Comparison of ENCODE assay signal across 26 cellular contexts in the genomic region with DNA sequence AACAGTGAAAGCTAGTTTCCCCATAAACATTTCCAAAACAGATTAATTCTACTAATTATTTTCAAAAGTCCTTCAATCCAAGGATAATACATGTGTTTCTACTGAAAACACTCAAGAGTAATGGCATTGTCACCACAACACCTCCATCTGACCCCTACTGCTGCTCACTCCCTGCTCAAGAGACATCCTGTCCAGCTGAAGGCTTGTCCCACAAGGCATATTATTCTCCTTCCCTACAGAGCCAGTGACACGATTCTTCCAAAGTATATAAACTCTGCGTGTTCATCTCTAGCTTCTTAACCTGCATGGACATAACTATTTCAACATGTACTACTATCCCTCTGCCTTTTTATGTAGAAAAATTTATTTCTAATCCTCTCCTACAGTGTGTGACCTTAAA.
"Had no signal": no experiment of that assay in that cellular context is flagged by ENCODE, and none has a peak within 500 bp of the region (broad histone marks: within the 10 kb centered on the region; RNA-seq: fewer than 3 reads in every experiment).

No MANE protein-coding gene starts in this region.

- H3K27ac ChIP-seq: breast epithelium, cardiac muscle cell, coronary artery, esophagus muscularis mucosa, foreskin keratinocyte had no signal

- H3K36me3 ChIP-seq: ascending aorta, breast epithelium, cardiac muscle cell, gastrocnemius medialis had no signal

- DNase-seq: activated CD4-positive, alpha-beta memory T cell treated with anti-CD3 and anti-CD28 coated beads for 36 hours; activated CD4-positive, alpha-beta T cell treated with anti-CD3 and anti-CD28 coated beads for 36 hours; activated CD4-positive, alpha-beta T cell treated with anti-CD3 and anti-CD28 coated beads, Interleukin-2, amount 10 ng/mL, durations not matched to agents 24 days and 14 days; activated CD4-positive, CD25-positive, alpha-beta regulatory T cell; activated CD4-positive, CD25-positive, alpha-beta regulatory T cell treated with anti-CD3 and anti-CD28 coated beads, Interleukin-2, amount 50 U/mL, for 72 hours; activated CD8-positive, alpha-beta memory T cell treated with anti-CD3 and anti-CD28 coated beads, Interleukin-2, amount 10 ng/mL, durations not matched to agents 7 days and 5 days; activated CD8-positive, alpha-beta memory T cell treated with anti-CD3 and anti-CD28 coated beads, Interleukin-2, amount 50 U/mL, for 4 hours; activated CD8-positive, alpha-beta T cell treated with anti-CD3 and anti-CD28 coated beads, Interleukin-2, amount 10 ng/mL, durations not matched to agents 7 days and 5 days; activated effector memory CD4-positive, alpha-beta T cell treated with anti-CD3 and anti-CD28 coated beads, Interleukin-2, amount 50 U/mL, for 16 hours; activated naive CD4-positive, alpha-beta T cell treated with anti-CD3 and anti-CD28 coated beads for 36 hours; activated naive CD8-positive, alpha-beta T cell treated with anti-CD3 and anti-CD28 coated beads, Interleukin-2, amount 10 ng/mL, durations not matched to agents 7 days and 5 days; activated T-cell treated with anti-CD3 and anti-CD28 coated beads, Interleukin-2, amount 50 U/mL, for 1 hour; activated T-cell treated with anti-CD3 and anti-CD28 coated beads, Interleukin-2, amount 50 U/mL, for 48 hours; effector CD4-positive, alpha-beta T cell; effector memory CD8-positive, alpha-beta T cell; erythroblast; foreskin keratinocyte; gastrocnemius medialis; glutamatergic neuron; T-helper 2 cell had no signal

- H3K27me3 ChIP-seq: ascending aorta, breast epithelium, cardiac muscle cell, esophagus muscularis mucosa, foreskin keratinocyte, gastrocnemius medialis had no signal

- H3K4me1 ChIP-seq: breast epithelium, foreskin keratinocyte had no signal

- H3K4me3 ChIP-seq: ascending aorta, breast epithelium, cardiac muscle cell, coronary artery, esophagus muscularis mucosa, gastrocnemius medialis had no signal

- H3K9me3 ChIP-seq: ascending aorta, breast epithelium, esophagus muscularis mucosa, gastrocnemius medialis had no signal

- ATAC-seq: activated CD4-positive, alpha-beta T cell treated with anti-CD3 and anti-CD28 coated beads for 36 hours; activated CD8-positive, alpha-beta memory T cell treated with anti-CD3 and anti-CD28 coated beads, Interleukin-2, amount 10 ng/mL, durations not matched to agents 7 days and 5 days; activated CD8-positive, alpha-beta T cell treated with anti-CD3 and anti-CD28 coated beads, Interleukin-2, amount 10 ng/mL, durations not matched to agents 7 days and 5 days; activated naive CD4-positive, alpha-beta T cell treated with anti-CD3 and anti-CD28 coated beads, Interleukin-2, amount 50 U/mL, for 72 hours; effector memory CD8-positive, alpha-beta T cell; foreskin keratinocyte had no signal
